14 cellular contexts compared by ENCODE assay signal in genomic region chr18:31679133-31679731, GRCh38. TPM values are rescaled to one million over a fixed set of nuclear protein-coding genes. Genes with fewer than 3 reads are reported as not detected.
A peak's percentile ranks its signal among the peaks of the same experiment; 100 is the strongest.
DNase-seq lines count a peak whose midpoint lies in the region; ATAC-seq, FAIRE-seq and TF ChIP-seq lines count a peak whose summit lies in the region.
"Had no signal": no experiment of that assay in that cellular context is flagged by ENCODE, and none has a peak within 500 bp of the region (broad histone marks: within the 10 kb centered on the region; RNA-seq: fewer than 3 reads in every experiment).

No MANE protein-coding gene starts in this region.

- peaks cover 95% of the 10 kb centered on the region for H3K79me2 ChIP-seq in neural progenitor cell (ENCODE audit: low read depth)

- no peaks in the 10 kb centered on the region for H3K9me3 ChIP-seq in A549
- no peaks in the 10 kb centered on the region for H3K9me3 ChIP-seq in neural progenitor cell (ENCODE audit: low read depth)
- H3K9me3 ChIP-seq: heart right ventricle had no signal

- peak overlapping the region; percentile 55 to 84 for H3K27ac ChIP-seq in A549
- no peak overlapping the region for H3K27ac ChIP-seq in neural progenitor cell
- H3K27ac ChIP-seq: VCaP had no signal

- CTCF ChIA-PET in A549 (lab: Yijun Ruan, JAX) = interaction anchor here (0.9 to 1.9 kb wide), 4 partner anchors 12 to 112 kb away, joined by 3 to 4 read pairs (median 4); no protein-coding TSS in a partner anchor
- CTCF ChIA-PET in activated CD4-positive, alpha-beta memory T cell treated with anti-CD3 and anti-CD28 coated beads for 36 hours (lab: Charles Lee) = interaction anchor here (0.6 to 1.4 kb wide), 3 partner anchors 43 to 170 kb away, joined by 3 to 4 read pairs (median 3); no protein-coding TSS in a partner anchor

- DNase-seq in A549 (ENCODE audit: low read depth in 1 of 2, low spot score in 1 of 2) (peak; percentile 14 to 42), NCI-H226 (peak; percentile 68), dermis blood vessel endothelial cell (peak; percentile 80), left colon (no peak), nucleus accumbens (lab: John Stamatoyannopoulos, UW) (no peak), CD1c-positive myeloid dendritic cell (ENCODE audit: extremely low spot score) (no peak), neural progenitor cell (ENCODE audit: low spot score) (no peak)
- DNase-seq in activated CD4-positive, alpha-beta memory T cell treated with anti-CD3 and anti-CD28 coated beads for 36 hours = no peak
- DNase-seq: activated T-cell treated with anti-CD3 and anti-CD28 coated beads, Interleukin-2, amount 50 U/mL, for 4 hours; central memory CD4-positive, alpha-beta T cell; heart right ventricle; OCI-M1 had no signal

- ATAC-seq in A549 (peak; percentile 70 to 73), left colon (peak; percentile 76)
- ATAC-seq: activated T-cell treated with anti-CD3 and anti-CD28 coated beads, Interleukin-2, amount 50 U/mL, for 4 hours had no signal

- H2AFZ ChIP-seq in neural progenitor cell (replicated peaks) = no peak overlapping the region

- peaks cover 24% of the 10 kb centered on the region for H3K4me1 Mint-ChIP-seq in neural progenitor cell
- peaks cover 17% of the 10 kb centered on the region for H3K4me1 Mint-ChIP-seq in activated CD4-positive, alpha-beta memory T cell treated with anti-CD3 and anti-CD28 coated beads for 36 hours (ENCODE audit: low read depth)

- no peak for FAIRE-seq in A549 (lab: Jason Lieb, UNC)

- H3K4me1 ChIP-seq in A549 = peaks cover 33% of the 10 kb centered on the region
- peaks cover 25% of the 10 kb centered on the region for H3K4me1 ChIP-seq in neural progenitor cell

- H3F3A ChIP-seq in neural progenitor cell (ENCODE audit: low read depth) = peaks cover 11% of the 10 kb centered on the region

- no peak for TF ChIP-seq EP300 in A549 (IDR thresholded peaks at IDR 0.05)

- H3K9ac ChIP-seq in neural progenitor cell = no peak overlapping the region

- TF ChIP-seq CTCF in A549 (IDR thresholded peaks at IDR 0.05) (no peak), neural progenitor cell (IDR thresholded peaks at IDR 0.05) (no peak)

- H3K9me3 Mint-ChIP-seq in neural progenitor cell = no peaks in the 10 kb centered on the region
- no peaks in the 10 kb centered on the region for H3K9me3 Mint-ChIP-seq in activated CD4-positive, alpha-beta memory T cell treated with anti-CD3 and anti-CD28 coated beads for 36 hours
- H3K9me3 Mint-ChIP-seq: activated T-cell treated with anti-CD3 and anti-CD28 coated beads, Interleukin-2, amount 50 U/mL, for 4 hours had no signal

- POLR2A ChIA-PET in A549 (lab: Yijun Ruan, JAX) = no interaction called here
- POLR2A ChIA-PET in activated CD4-positive, alpha-beta memory T cell treated with anti-CD3 and anti-CD28 coated beads for 36 hours (lab: Charles Lee) = interaction anchor here (1.6 kb wide), 1 partner anchor 20 kb away, joined by 5 read pairs; no protein-coding TSS in a partner anchor

- H3K4me2 ChIP-seq in A549 (peak overlapping the region; percentile 59), neural progenitor cell (no peak overlapping the region)

- H3K36me3 Mint-ChIP-seq in neural progenitor cell = peaks cover 4% of the 10 kb centered on the region
- H3K36me3 Mint-ChIP-seq in activated CD4-positive, alpha-beta memory T cell treated with anti-CD3 and anti-CD28 coated beads for 36 hours = no peaks in the 10 kb centered on the region

- peaks cover 3% of the 10 kb centered on the region for H3K27me3 Mint-ChIP-seq in neural progenitor cell (ENCODE audit: insufficient read depth, low read depth)
- peaks cover 36% of the 10 kb centered on the region for H3K27me3 Mint-ChIP-seq in activated CD4-positive, alpha-beta memory T cell treated with anti-CD3 and anti-CD28 coated beads for 36 hours

- H3K27me3 ChIP-seq in neural progenitor cell = no peaks in the 10 kb centered on the region

- TF ChIP-seq RAD21 in A549 (conservative IDR thresholded peaks at IDR 0.05 in 1 of 2, IDR thresholded peaks at IDR 0.05 in 1 of 2) = no peak

- no peak for TF ChIP-seq POLR2A in A549 (IDR thresholded peaks at IDR 0.05; ENCODE audit: low read length)

- H3K4me3 Mint-ChIP-seq in neural progenitor cell = no peak overlapping the region
- no peak overlapping the region for H3K4me3 Mint-ChIP-seq in activated CD4-positive, alpha-beta memory T cell treated with anti-CD3 and anti-CD28 coated beads for 36 hours
- H3K4me3 Mint-ChIP-seq: activated T-cell treated with anti-CD3 and anti-CD28 coated beads, Interleukin-2, amount 50 U/mL, for 4 hours had no signal

- H3K4me3 ChIP-seq in A549 (no peak overlapping the region), neural progenitor cell (no peak overlapping the region)
- H3K4me3 ChIP-seq: heart right ventricle, skin epidermis had no signal

- 10% methylated on average over 3 of the region's 3 CpGs for WGBS in A549 (ENCODE audit: missing lambda C conversion rate)

- no peaks in the 10 kb centered on the region for H3K36me3 ChIP-seq in neural progenitor cell
- H3K36me3 ChIP-seq: heart right ventricle had no signal

- intact Hi-C loops in left colon (cut with DNase I, micrococcal nuclease) = no loop called here
- intact Hi-C loops in activated CD4-positive, alpha-beta memory T cell treated with anti-CD3 and anti-CD28 coated beads for 36 hours (cut with micrococcal nuclease) = no loop called here

- peaks cover 4% of the 10 kb centered on the region for H4K20me1 ChIP-seq in neural progenitor cell (ENCODE audit: low read depth)

- H3K27ac Mint-ChIP-seq in neural progenitor cell = no peak overlapping the region
- H3K27ac Mint-ChIP-seq in activated CD4-positive, alpha-beta memory T cell treated with anti-CD3 and anti-CD28 coated beads for 36 hours = no peak overlapping the region

TF ChIP-seq in A549, 52 proteins besides CTCF, POLR2A, EP300 and RAD21 (continues in another document):
- no peak for TF ChIP-seq ESRRA (IDR thresholded peaks at IDR 0.05; ENCODE audit: borderline replicate concordance, low read length)
- TF ChIP-seq HES2 (IDR thresholded peaks at IDR 0.05) = no peak
- no peak for TF ChIP-seq CBX2 (IDR thresholded peaks at IDR 0.05; ENCODE audit: borderline replicate concordance, low read depth)
- TF ChIP-seq HOXA7 (CRISPR knock-in tag; IDR thresholded peaks at IDR 0.05) = no peak
- TF ChIP-seq CEBPB (IDR thresholded peaks at IDR 0.05) = peak; percentile 44 to 60; a peak in 3 of 4 replicates
- peak; percentile 45; the same call in 1 of the 2 replicates for TF ChIP-seq JUNB (IDR thresholded peaks at IDR 0.05)
- no peak for TF ChIP-seq EHMT2 (IDR thresholded peaks at IDR 0.05; ENCODE audit: low read depth)
- TF ChIP-seq POLR2AphosphoS2 (conservative IDR thresholded peaks at IDR 0.05; ENCODE audit: low read length) = no peak
- TF ChIP-seq USF2 (IDR thresholded peaks at IDR 0.05) = no peak
- no peak for TF ChIP-seq FOXS1 (CRISPR knock-in tag; IDR thresholded peaks at IDR 0.05)
- TF ChIP-seq ZC3H11A (IDR thresholded peaks at IDR 0.05) = no peak
- TF ChIP-seq FOSB (CRISPR knock-in tag; IDR thresholded peaks at IDR 0.05) = no peak
- TF ChIP-seq FOSL2 (IDR thresholded peaks at IDR 0.05) = 0 out of 2 replicates have a peak, but pooled peaks have one; percentile 26
- TF ChIP-seq FOSL2 (CRISPR knock-in tag; IDR thresholded peaks at IDR 0.05) = peak; percentile 51; the same call in 1 of the 2 replicates
- TF ChIP-seq CHD4 (IDR thresholded peaks at IDR 0.05; ENCODE audit: borderline replicate concordance) = no peak
- TF ChIP-seq CHD2 (IDR thresholded peaks at IDR 0.05; ENCODE audit: low read length, partially characterized antibody) = no peak

RNA-seq across cellular contexts. Expression of gene B4GALT6, which starts 5.1 kb away (rescaled TPM):
- polyA plus RNA-seq in A549 (2011; rRNA removed) = 12.8 TPM in 2 replicates
- 1.9 and 2.0 TPM in 2 replicates for polyA plus RNA-seq in A549 (2012; cell fraction: cytosol; rRNA removed)
- 1.2 and 1.8 TPM in 2 replicates for polyA plus RNA-seq in A549 (2012; cell fraction: nucleus; rRNA removed)
- polyA plus RNA-seq in A549 (2017; fragmentation: RNase III; extraction: RNeasy Plus Mini Kit Qiagen cat#74134 plus additional on column Dnase treatment) = 6.3 to 7.1 TPM (median 6.7 TPM) in 3 replicates
- 5.6 and 7.0 TPM in 2 replicates for polyA minus RNA-seq in A549 (2011; rRNA and poly(A)+ RNA removed)
- 3.4 and 6.6 TPM in 2 replicates for total RNA-seq in dermis blood vessel endothelial cell
- total RNA-seq in left colon = 1 to 10 TPM; 5.2 to 6.0 TPM
- 11.2 and 16.3 TPM in 2 replicates for total RNA-seq in neural progenitor cell (ENCODE audit: low replicate concordance)
- 1 to 10 TPM; 2.6 to 3.3 TPM for total RNA-seq in activated CD4-positive, alpha-beta memory T cell treated with anti-CD3 and anti-CD28 coated beads for 36 hours

Comparison
In these comparisons a context has a peak if more than half of its experiments do, and no peak if none do; other contexts are left out.
1. DNase-seq: peak in A549 (2 of 2), NCI-H226 (single experiment) and dermis blood vessel endothelial cell (single experiment); none in left colon (0 of 2), nucleus accumbens (0 of 56), CD1c-positive myeloid dendritic cell (single experiment), neural progenitor cell (single experiment) and activated CD4-positive, alpha-beta memory T cell treated with anti-CD3 and anti-CD28 coated beads for 36 hours (single experiment).